Comparison of ENCODE assay signal across 25 cellular contexts in the genomic region with DNA sequence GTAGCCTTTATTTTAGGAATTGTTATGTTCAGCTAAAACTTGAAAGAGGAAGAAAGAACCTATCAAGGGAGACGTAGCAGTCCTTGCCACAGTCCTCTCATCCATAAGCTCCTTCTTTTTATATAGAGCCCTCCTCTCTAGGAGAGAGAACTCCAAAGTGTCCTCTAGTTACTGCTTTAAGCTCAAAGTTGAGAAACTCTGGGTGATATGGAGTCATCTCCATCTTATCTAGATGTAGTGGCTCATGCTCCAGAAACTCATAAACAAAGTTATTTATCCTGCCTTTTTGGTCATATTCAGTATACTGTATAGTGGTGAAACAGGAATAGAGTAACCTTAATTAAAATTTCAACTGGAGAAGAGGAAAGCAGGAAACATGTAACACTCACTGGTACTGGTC.
DNase-seq lines count a peak whose midpoint lies in the region; ATAC-seq, FAIRE-seq and TF ChIP-seq lines count a peak whose summit lies in the region.
"Had no signal": no experiment of that assay in that cellular context is flagged by ENCODE, and none has a peak within 500 bp of the region (broad histone marks: within the 10 kb centered on the region; RNA-seq: fewer than 3 reads in every experiment).

No MANE protein-coding gene starts in this region.

- no peak for TF ChIP-seq RAD21 in A549 (conservative IDR thresholded peaks at IDR 0.05 in 1 of 2, IDR thresholded peaks at IDR 0.05 in 1 of 2)

- TF ChIP-seq CTCF in A549 (IDR thresholded peaks at IDR 0.05) (no peak), GM13976 (IDR thresholded peaks at IDR 0.05; ENCODE audit: borderline replicate concordance, control extremely low read depth, extremely low read depth, insufficient read depth, missing control alignments) (no peak), RWPE2 (IDR thresholded peaks at IDR 0.05; ENCODE audit: poor library complexity, severe bottlenecking) (no peak), ascending aorta (IDR thresholded peaks at IDR 0.05) (no peak), psoas muscle (IDR thresholded peaks at IDR 0.05) (no peak)

- POLR2A ChIA-PET in A549 (lab: Yijun Ruan, JAX) = no interaction called here

- CTCF ChIA-PET in A549 (lab: Yijun Ruan, JAX) = no interaction called here

- FAIRE-seq in A549 (lab: Jason Lieb, UNC) = peak; percentile 23
- FAIRE-seq: G401.6, GM12878, GM19239 had no signal

- in situ Hi-C loops in GM13976 (cut with MboI; ENCODE audit: low sequenced_read_pairs, unreplicated experiment) = no loop called here

- H3K4me1 Mint-ChIP-seq in dendritic cell treated with granulocyte-macrophage colony-stimulating factor and Interleukin-4, amounts not matched to agents 40 ng/mL and 50 ng/mL, for 4 days (ENCODE audit: low read depth) = peaks cover 29% of the 10 kb centered on the region

- 61% methylated on average over 1 of the region's 1 CpG for WGBS in A549 (ENCODE audit: missing lambda C conversion rate)
- WGBS in psoas muscle, 3 donors = 0 to 91% (median 43%) methylated on average over 1 of the region's 1 CpG

- TF ChIP-seq POLR2A in A549 (IDR thresholded peaks at IDR 0.05; ENCODE audit: low read length) = no peak

- no peak overlapping the region for H3K4me3 Mint-ChIP-seq in dendritic cell treated with granulocyte-macrophage colony-stimulating factor and Interleukin-4, amounts not matched to agents 40 ng/mL and 50 ng/mL, for 4 days
- H3K4me3 Mint-ChIP-seq: CD8-positive, alpha-beta T cell had no signal

- H3K27me3 Mint-ChIP-seq in dendritic cell treated with granulocyte-macrophage colony-stimulating factor and Interleukin-4, amounts not matched to agents 40 ng/mL and 50 ng/mL, for 4 days = no peaks in the 10 kb centered on the region

- H3K4me2 ChIP-seq in A549 = no peak overlapping the region

- H3K4me1 ChIP-seq in A549 (no peaks in the 10 kb centered on the region), RWPE2 (ENCODE audit: insufficient read depth, poor library complexity, severe bottlenecking) (peaks cover 12% of the 10 kb centered on the region), ascending aorta (no peaks in the 10 kb centered on the region), psoas muscle (no peaks in the 10 kb centered on the region)
- H3K4me1 ChIP-seq: Caco-2 had no signal

- TF ChIP-seq EP300 in A549 (IDR thresholded peaks at IDR 0.05) = no peak

- H3K27me3 ChIP-seq in RWPE2 (ENCODE audit: insufficient read depth, poor library complexity, severe bottlenecking) (no peaks in the 10 kb centered on the region), ascending aorta (no peaks in the 10 kb centered on the region), psoas muscle (ENCODE audit: insufficient read depth in 3 of 3, low read length in 2 of 3) (no peaks in the 10 kb centered on the region)

- ATAC-seq in A549 = no peak
- no peak for ATAC-seq in RWPE2 (ENCODE audit: low read depth)
- no peak for ATAC-seq in psoas muscle
- ATAC-seq in HG03457 (IDR thresholded peaks at IDR 0.05; ENCODE audit: unreplicated experiment) = no peak
- ATAC-seq: CD8-positive, alpha-beta T cell; GM12878; HCT116 had no signal

- no peaks in the 10 kb centered on the region for H3K36me3 ChIP-seq in RWPE2 (ENCODE audit: low read depth)
- H3K36me3 ChIP-seq in ascending aorta = no peaks in the 10 kb centered on the region
- no peaks in the 10 kb centered on the region for H3K36me3 ChIP-seq in psoas muscle (ENCODE audit: insufficient read depth in 1 of 2, low read depth in 1 of 2)

- peak overlapping the region; percentile 94 for H3K27ac Mint-ChIP-seq in dendritic cell treated with granulocyte-macrophage colony-stimulating factor and Interleukin-4, amounts not matched to agents 40 ng/mL and 50 ng/mL, for 4 days
- H3K27ac Mint-ChIP-seq: CD8-positive, alpha-beta T cell had no signal

- H3K9me3 ChIP-seq in A549 (peaks cover 9% of the 10 kb centered on the region; the same call in 1 of the 3 replicates), RWPE2 (ENCODE audit: severe bottlenecking) (no peaks in the 10 kb centered on the region), ascending aorta (peaks cover 0 to 5% of the 10 kb centered on the region in 2 donors), psoas muscle (no peaks in the 10 kb centered on the region)

- peaks cover 34% of the 10 kb centered on the region for H3K9me3 Mint-ChIP-seq in dendritic cell treated with granulocyte-macrophage colony-stimulating factor and Interleukin-4, amounts not matched to agents 40 ng/mL and 50 ng/mL, for 4 days

- no peak overlapping the region for H3K4me3 ChIP-seq in A549
- no peak overlapping the region for H3K4me3 ChIP-seq in RWPE2 (ENCODE audit: severe bottlenecking)
- H3K4me3 ChIP-seq in ascending aorta = no peak overlapping the region
- H3K4me3 ChIP-seq in psoas muscle = no peak overlapping the region
- H3K4me3 ChIP-seq: GM12878, SK-N-MC had no signal

- no peak for DNase-seq in A549 (ENCODE audit: low read depth in 1 of 2, low spot score in 1 of 2)
- peak; percentile 2 for DNase-seq in GM13976 (ENCODE audit: low spot score)
- no peak for DNase-seq in RWPE2 (ENCODE audit: low spot score)
- no peak for DNase-seq in ascending aorta (ENCODE audit: low spot score in 2 of 2)
- DNase-seq in psoas muscle = no peak
- no peak for DNase-seq in NCI-H2107 treated with DMSO at 0.1 percent for 48 hours (lab: John Stamatoyannopoulos, UW; ENCODE audit: unreplicated experiment)
- DNase-seq: C1 segment of cervical spinal cord; Caco-2; CD8-positive, alpha-beta T cell; MM.1S; NCI-H1694; NCI-H2029 treated with DMSO at 0.1 percent for 48 hours; NCI-H2171; NCI-H226; NCI-H510A; NCI-H69; RPMI8226; SHP77 treated with DMSO at 0.1 percent for 48 hours had no signal

- H3K27ac ChIP-seq in A549 = no peak overlapping the region
- peak overlapping the region; percentile 93 for H3K27ac ChIP-seq in RWPE2 (ENCODE audit: poor library complexity, severe bottlenecking)
- H3K27ac ChIP-seq in ascending aorta = no peak overlapping the region
- H3K27ac ChIP-seq in psoas muscle = no peak overlapping the region
- H3K27ac ChIP-seq: SK-N-MC had no signal

- H3K36me3 Mint-ChIP-seq in dendritic cell treated with granulocyte-macrophage colony-stimulating factor and Interleukin-4, amounts not matched to agents 40 ng/mL and 50 ng/mL, for 4 days (ENCODE audit: low read depth) = peaks cover 40% of the 10 kb centered on the region

- intact Hi-C loops in dendritic cell treated with granulocyte-macrophage colony-stimulating factor and Interleukin-4, amounts not matched to agents 40 ng/mL and 50 ng/mL, for 4 days (cut with micrococcal nuclease) = loop anchor here (2.0 kb wide), 1 partner anchor 18 kb away; no protein-coding TSS in a partner anchor
- intact Hi-C loops in ascending aorta (cut with DNase I) (no loop called here), psoas muscle (cut with DNase I) (no loop called here)

TF ChIP-seq in A549, 52 proteins besides CTCF, POLR2A, EP300 and RAD21 (continues in another document):
- no peak for TF ChIP-seq FOXS1 (CRISPR knock-in tag; IDR thresholded peaks at IDR 0.05)
- no peak for TF ChIP-seq JUN (IDR thresholded peaks at IDR 0.05)
- TF ChIP-seq RCOR1 (IDR thresholded peaks at IDR 0.05; ENCODE audit: low read depth, low read length) = no peak
- no peak for TF ChIP-seq BHLHE40 (IDR thresholded peaks at IDR 0.05; ENCODE audit: low read depth, low read length)
- TF ChIP-seq, protein P1, sequence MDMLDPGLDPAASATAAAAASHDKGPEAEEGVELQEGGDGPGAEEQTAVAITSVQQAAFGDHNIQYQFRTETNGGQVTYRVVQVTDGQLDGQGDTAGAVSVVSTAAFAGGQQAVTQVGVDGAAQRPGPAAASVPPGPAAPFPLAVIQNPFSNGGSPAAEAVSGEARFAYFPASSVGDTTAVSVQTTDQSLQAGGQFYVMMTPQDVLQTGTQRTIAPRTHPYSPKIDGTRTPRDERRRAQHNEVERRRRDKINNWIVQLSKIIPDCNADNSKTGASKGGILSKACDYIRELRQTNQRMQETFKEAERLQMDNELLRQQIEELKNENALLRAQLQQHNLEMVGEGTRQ (IDR thresholded peaks at IDR 0.05) = no peak
- TF ChIP-seq, protein P2, sequence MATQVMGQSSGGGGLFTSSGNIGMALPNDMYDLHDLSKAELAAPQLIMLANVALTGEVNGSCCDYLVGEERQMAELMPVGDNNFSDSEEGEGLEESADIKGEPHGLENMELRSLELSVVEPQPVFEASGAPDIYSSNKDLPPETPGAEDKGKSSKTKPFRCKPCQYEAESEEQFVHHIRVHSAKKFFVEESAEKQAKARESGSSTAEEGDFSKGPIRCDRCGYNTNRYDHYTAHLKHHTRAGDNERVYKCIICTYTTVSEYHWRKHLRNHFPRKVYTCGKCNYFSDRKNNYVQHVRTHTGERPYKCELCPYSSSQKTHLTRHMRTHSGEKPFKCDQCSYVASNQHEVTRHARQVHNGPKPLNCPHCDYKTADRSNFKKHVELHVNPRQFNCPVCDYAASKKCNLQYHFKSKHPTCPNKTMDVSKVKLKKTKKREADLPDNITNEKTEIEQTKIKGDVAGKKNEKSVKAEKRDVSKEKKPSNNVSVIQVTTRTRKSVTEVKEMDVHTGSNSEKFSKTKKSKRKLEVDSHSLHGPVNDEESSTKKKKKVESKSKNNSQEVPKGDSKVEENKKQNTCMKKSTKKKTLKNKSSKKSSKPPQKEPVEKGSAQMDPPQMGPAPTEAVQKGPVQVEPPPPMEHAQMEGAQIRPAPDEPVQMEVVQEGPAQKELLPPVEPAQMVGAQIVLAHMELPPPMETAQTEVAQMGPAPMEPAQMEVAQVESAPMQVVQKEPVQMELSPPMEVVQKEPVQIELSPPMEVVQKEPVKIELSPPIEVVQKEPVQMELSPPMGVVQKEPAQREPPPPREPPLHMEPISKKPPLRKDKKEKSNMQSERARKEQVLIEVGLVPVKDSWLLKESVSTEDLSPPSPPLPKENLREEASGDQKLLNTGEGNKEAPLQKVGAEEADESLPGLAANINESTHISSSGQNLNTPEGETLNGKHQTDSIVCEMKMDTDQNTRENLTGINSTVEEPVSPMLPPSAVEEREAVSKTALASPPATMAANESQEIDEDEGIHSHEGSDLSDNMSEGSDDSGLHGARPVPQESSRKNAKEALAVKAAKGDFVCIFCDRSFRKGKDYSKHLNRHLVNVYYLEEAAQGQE (IDR thresholded peaks at IDR 0.05) = no peak
- TF ChIP-seq, protein P3, sequence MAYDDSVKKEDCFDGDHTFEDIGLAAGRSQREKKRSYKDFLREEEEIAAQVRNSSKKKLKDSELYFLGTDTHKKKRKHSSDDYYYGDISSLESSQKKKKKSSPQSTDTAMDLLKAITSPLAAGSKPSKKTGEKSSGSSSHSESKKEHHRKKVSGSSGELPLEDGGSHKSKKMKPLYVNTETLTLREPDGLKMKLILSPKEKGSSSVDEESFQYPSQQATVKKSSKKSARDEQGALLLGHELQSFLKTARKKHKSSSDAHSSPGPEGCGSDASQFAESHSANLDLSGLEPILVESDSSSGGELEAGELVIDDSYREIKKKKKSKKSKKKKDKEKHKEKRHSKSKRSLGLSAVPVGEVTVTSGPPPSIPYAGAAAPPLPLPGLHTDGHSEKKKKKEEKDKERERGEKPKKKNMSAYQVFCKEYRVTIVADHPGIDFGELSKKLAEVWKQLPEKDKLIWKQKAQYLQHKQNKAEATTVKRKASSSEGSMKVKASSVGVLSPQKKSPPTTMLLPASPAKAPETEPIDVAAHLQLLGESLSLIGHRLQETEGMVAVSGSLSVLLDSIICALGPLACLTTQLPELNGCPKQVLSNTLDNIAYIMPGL (CRISPR knock-in tag; IDR thresholded peaks at IDR 0.05; ENCODE audit: borderline replicate concordance) = no peak
- TF ChIP-seq SREBF2 (IDR thresholded peaks at IDR 0.05) = no peak
- no peak for TF ChIP-seq ZSCAN20 (CRISPR knock-in tag; IDR thresholded peaks at IDR 0.05)
